Comparison of ENCODE assay signal across 4 cellular contexts in the genomic region with DNA sequence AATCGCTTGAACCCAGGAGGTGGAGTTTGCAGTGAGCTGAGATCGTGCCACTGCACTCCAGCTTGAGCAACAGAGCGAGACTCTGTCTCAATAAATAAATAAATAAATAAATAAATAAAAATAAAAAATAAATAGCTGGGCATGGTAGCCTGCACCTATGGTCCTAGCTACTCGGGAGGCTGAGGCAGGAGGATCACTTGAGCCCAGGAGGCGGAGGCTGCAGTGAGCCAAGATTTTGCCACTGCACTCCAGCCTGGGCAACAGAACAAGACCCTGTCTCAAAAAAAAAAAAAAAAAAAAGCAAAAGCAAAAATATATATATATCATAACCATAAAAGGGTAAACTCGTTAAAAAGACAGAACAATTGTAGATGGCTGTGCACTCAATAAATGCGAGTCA. TPM values are rescaled to one million over a fixed set of nuclear protein-coding genes. Genes with fewer than 3 reads are reported as not detected.
"Had no signal": no experiment of that assay in that cellular context is flagged by ENCODE, and none has a peak within 500 bp of the region (broad histone marks: within the 10 kb centered on the region; RNA-seq: fewer than 3 reads in every experiment).

No MANE protein-coding gene starts in this region.

RNA-seq across cellular contexts. Expression of gene LCN9, which starts 9.7 kb away (rescaled TPM):
- total RNA-seq: LHCN-M2, M059J, MCF 10A, NCI-H460 had no signal

RNA-seq across cellular contexts. Expression of gene SOHLH1, which starts 26.5 kb away (rescaled TPM):
- total RNA-seq: LHCN-M2, M059J, MCF 10A, NCI-H460 had no signal

RNA-seq across cellular contexts. Expression of gene KCNT1, which starts 29.2 kb away (rescaled TPM):
- total RNA-seq: LHCN-M2, M059J, MCF 10A, NCI-H460 had no signal

RNA-seq across cellular contexts. Expression of gene GLT6D1, which starts 33.4 kb away (rescaled TPM):
- total RNA-seq: LHCN-M2, M059J, MCF 10A, NCI-H460 had no signal
